In the genomic region with DNA sequence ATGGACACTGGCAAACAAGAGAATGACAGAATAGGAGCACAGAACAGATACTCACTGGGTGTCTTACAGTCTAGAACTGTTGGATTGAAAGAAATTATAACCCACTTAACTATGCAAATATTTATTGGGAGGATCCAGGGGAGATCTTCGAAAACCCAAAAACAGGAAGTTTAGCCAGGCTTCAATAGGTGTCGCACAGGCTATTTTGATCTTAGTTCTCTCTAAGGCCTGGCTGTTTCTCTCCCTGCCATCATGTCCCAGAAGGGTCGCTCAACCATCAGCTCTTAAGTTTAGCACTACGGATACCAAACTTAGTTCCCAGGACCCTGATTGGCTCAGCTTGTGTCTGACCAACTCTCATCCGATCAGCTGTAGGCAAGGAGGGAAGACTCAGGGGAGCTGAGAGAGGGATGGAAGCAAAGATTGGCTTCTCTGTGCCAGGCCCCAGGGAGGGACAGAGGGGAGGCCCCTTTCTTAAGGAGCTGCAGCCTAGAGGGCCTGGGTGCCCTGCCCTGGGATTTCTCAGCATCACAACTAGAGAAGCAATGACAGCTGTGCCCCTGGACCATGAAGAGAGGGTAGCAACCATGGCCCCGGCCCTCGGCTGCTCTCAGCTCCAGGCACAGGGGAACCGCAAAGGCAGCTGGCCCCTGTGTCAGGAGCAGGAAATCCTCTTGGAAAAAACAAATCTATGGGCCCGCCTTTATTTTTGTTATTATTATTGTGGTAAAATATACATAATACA, we compare ENCODE assay signal across 1 cellular context.
TF ChIP-seq lines count a peak whose summit lies in the region.

No MANE protein-coding gene starts in this region.

TF ChIP-seq in GM12878, 131 proteins besides CTCF, POLR2A, EP300 and RAD21:
- TF ChIP-seq SUZ12 (IDR thresholded peaks at IDR 0.05; ENCODE audit: unreplicated experiment) (no peak), ESRRA (IDR thresholded peaks at IDR 0.05; ENCODE audit: low read length) (no peak), FOS (IDR thresholded peaks at IDR 0.05; ENCODE audit: borderline replicate concordance, extremely low read depth, insufficient read length) (no peak), ZNF24 (IDR thresholded peaks at IDR 0.05) (no peak), ATF7 (IDR thresholded peaks at IDR 0.05; ENCODE audit: low read depth) (no peak)
- TF ChIP-seq, protein P1, sequence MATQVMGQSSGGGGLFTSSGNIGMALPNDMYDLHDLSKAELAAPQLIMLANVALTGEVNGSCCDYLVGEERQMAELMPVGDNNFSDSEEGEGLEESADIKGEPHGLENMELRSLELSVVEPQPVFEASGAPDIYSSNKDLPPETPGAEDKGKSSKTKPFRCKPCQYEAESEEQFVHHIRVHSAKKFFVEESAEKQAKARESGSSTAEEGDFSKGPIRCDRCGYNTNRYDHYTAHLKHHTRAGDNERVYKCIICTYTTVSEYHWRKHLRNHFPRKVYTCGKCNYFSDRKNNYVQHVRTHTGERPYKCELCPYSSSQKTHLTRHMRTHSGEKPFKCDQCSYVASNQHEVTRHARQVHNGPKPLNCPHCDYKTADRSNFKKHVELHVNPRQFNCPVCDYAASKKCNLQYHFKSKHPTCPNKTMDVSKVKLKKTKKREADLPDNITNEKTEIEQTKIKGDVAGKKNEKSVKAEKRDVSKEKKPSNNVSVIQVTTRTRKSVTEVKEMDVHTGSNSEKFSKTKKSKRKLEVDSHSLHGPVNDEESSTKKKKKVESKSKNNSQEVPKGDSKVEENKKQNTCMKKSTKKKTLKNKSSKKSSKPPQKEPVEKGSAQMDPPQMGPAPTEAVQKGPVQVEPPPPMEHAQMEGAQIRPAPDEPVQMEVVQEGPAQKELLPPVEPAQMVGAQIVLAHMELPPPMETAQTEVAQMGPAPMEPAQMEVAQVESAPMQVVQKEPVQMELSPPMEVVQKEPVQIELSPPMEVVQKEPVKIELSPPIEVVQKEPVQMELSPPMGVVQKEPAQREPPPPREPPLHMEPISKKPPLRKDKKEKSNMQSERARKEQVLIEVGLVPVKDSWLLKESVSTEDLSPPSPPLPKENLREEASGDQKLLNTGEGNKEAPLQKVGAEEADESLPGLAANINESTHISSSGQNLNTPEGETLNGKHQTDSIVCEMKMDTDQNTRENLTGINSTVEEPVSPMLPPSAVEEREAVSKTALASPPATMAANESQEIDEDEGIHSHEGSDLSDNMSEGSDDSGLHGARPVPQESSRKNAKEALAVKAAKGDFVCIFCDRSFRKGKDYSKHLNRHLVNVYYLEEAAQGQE (IDR thresholded peaks at IDR 0.05; ENCODE audit: low read depth, low read length) = no peak
